ENCODE assay signal across 28 cellular contexts in genomic region chr1:191895049-191895448, GRCh38.
"Had no signal": no experiment of that assay in that cellular context is flagged by ENCODE, and none has a peak within 500 bp of the region (broad histone marks: within the 10 kb centered on the region; RNA-seq: fewer than 3 reads in every experiment).

No MANE protein-coding gene starts in this region.

- H3K9me3 ChIP-seq: colonic mucosa, esophagus squamous epithelium had no signal

- H3K27me3 ChIP-seq: brain microvascular endothelial cell, colonic mucosa, esophagus squamous epithelium, gastroesophageal sphincter, heart right ventricle, hepatocyte had no signal

- DNase-seq: activated CD4-positive, alpha-beta memory T cell treated with anti-CD3 and anti-CD28 coated beads for 36 hours; activated CD4-positive, alpha-beta T cell treated with anti-CD3 and anti-CD28 coated beads for 36 hours; activated CD4-positive, alpha-beta T cell treated with anti-CD3 and anti-CD28 coated beads, Interleukin-2, amount 10 ng/mL, durations not matched to agents 24 days and 14 days; activated CD4-positive, CD25-positive, alpha-beta regulatory T cell; activated CD4-positive, CD25-positive, alpha-beta regulatory T cell treated with anti-CD3 and anti-CD28 coated beads, Interleukin-2, amount 50 U/mL, for 72 hours; activated CD8-positive, alpha-beta memory T cell treated with anti-CD3 and anti-CD28 coated beads, Interleukin-2, amount 10 ng/mL, durations not matched to agents 7 days and 5 days; activated CD8-positive, alpha-beta memory T cell treated with anti-CD3 and anti-CD28 coated beads, Interleukin-2, amount 50 U/mL, for 4 hours; activated CD8-positive, alpha-beta T cell treated with anti-CD3 and anti-CD28 coated beads, Interleukin-2, amount 10 ng/mL, durations not matched to agents 7 days and 5 days; activated gamma-delta T cell; activated naive CD4-positive, alpha-beta T cell; activated naive CD4-positive, alpha-beta T cell treated with anti-CD3 and anti-CD28 coated beads, Interleukin-2, amount 10 ng/mL, durations not matched to agents 7 days and 5 days; activated naive CD8-positive, alpha-beta T cell treated with anti-CD3 and anti-CD28 coated beads, Interleukin-2, amount 10 ng/mL, durations not matched to agents 7 days and 5 days; activated T-cell treated with anti-CD3 and anti-CD28 coated beads, Interleukin-2, amount 50 U/mL, for 1 hour; activated T-cell treated with anti-CD3 and anti-CD28 coated beads, Interleukin-2, amount 50 U/mL, for 48 hours; amniotic stem cell; anterior cingulate cortex; brain microvascular endothelial cell; central memory CD4-positive, alpha-beta T cell; cerebellar nuclear complex; colonic mucosa; effector CD8-positive, alpha-beta T cell; esophagus squamous epithelium; foreskin melanocyte; heart right ventricle; T-helper 2 cell had no signal

- H3K27ac ChIP-seq: brain microvascular endothelial cell, colonic mucosa, epithelial cell of prostate, esophagus squamous epithelium, gastroesophageal sphincter, heart right ventricle, hepatocyte had no signal

- H3K36me3 ChIP-seq: brain microvascular endothelial cell, colonic mucosa, esophagus squamous epithelium, gastroesophageal sphincter, heart right ventricle had no signal

- H3K4me3 ChIP-seq: colonic mucosa, esophagus squamous epithelium, gastroesophageal sphincter, heart right ventricle, hepatocyte had no signal

- H3K4me1 ChIP-seq: colonic mucosa, esophagus squamous epithelium, gastroesophageal sphincter, heart right ventricle had no signal
